31 cellular contexts compared by ENCODE assay signal in genomic region chr4:80767944-80768343, GRCh38.
DNase-seq lines count a peak whose midpoint lies in the region; ATAC-seq and TF ChIP-seq lines count a peak whose summit lies in the region.
"Had no signal": no experiment of that assay in that cellular context is flagged by ENCODE, and none has a peak within 500 bp of the region (broad histone marks: within the 10 kb centered on the region; RNA-seq: fewer than 3 reads in every experiment).

No MANE protein-coding gene starts in this region.

- CTCF ChIA-PET in PC-3 (lab: Charles Lee), result no interaction called here

- no peak for TF ChIP-seq EP300 in esophagus muscularis mucosa (IDR thresholded peaks at IDR 0.05)

- POLR2A ChIA-PET in PC-3 (lab: Charles Lee; ENCODE audit: unreplicated experiment), result no interaction called here

- H3K4me1 Mint-ChIP-seq in HFFc6 (ENCODE audit: low read depth), result peaks cover 16% of the 10 kb centered on the region
- H3K4me1 Mint-ChIP-seq: central memory CD8-positive, alpha-beta T cell; endodermal cell had no signal

- H3K4me2 ChIP-seq in PC-3 (ENCODE audit: low read length), result no peak overlapping the region
- H3K4me2 ChIP-seq: hepatocyte had no signal

- BruUV-seq in PC-3 (replicated peaks; lab: Mats Ljungman, UMichigan), result no TSS peak

- no peaks in the 10 kb centered on the region for H3K9me3 ChIP-seq in PC-3 (ENCODE audit: low read length)
- no peaks in the 10 kb centered on the region for H3K9me3 ChIP-seq in esophagus muscularis mucosa
- H3K9me3 ChIP-seq: ascending aorta, lower lobe of right lung, prostate gland, sigmoid colon, transverse colon had no signal

- H3K36me3 Mint-ChIP-seq in HFFc6 (ENCODE audit: low read depth), result peaks cover 18% of the 10 kb centered on the region
- H3K36me3 Mint-ChIP-seq: activated naive CD8-positive, alpha-beta T cell treated with anti-CD3 and anti-CD28 coated beads for 36 hours had no signal

- no peak overlapping the region for H3K27ac Mint-ChIP-seq in HFFc6
- H3K27ac Mint-ChIP-seq: activated naive CD8-positive, alpha-beta T cell treated with anti-CD3 and anti-CD28 coated beads for 36 hours; dendritic cell treated with granulocyte-macrophage colony-stimulating factor and Interleukin-4, amounts not matched to agents 40 ng/mL and 50 ng/mL, for 4 days; endodermal cell; naive thymus-derived CD8-positive, alpha-beta T cell had no signal

- H3F3A ChIP-seq in PC-3 (ENCODE audit: low read length, unreplicated experiment), result no peaks in the 10 kb centered on the region

- TF ChIP-seq POLR2A in esophagus muscularis mucosa (IDR thresholded peaks at IDR 0.05; ENCODE audit: low read depth), result no peak

- WGBS in esophagus muscularis mucosa, result 54% methylated on average over 2 of the region's 2 CpGs

- H3K4me1 ChIP-seq in PC-3 (ENCODE audit: insufficient read depth, low read length) (peaks cover 14% of the 10 kb centered on the region; the same call in 1 of the 2 replicates), esophagus muscularis mucosa (peaks cover 0 to 6% (median 3%) of the 10 kb centered on the region in 4 donors)
- H3K4me1 ChIP-seq: ascending aorta, esophagus squamous epithelium, lower lobe of right lung, prostate gland, sigmoid colon, transverse colon had no signal

- H3K27ac ChIP-seq in PC-3 (ENCODE audit: low read length) (no peak overlapping the region), esophagus muscularis mucosa (replicated peaks in 1 of 4) (no peak overlapping the region)
- H3K27ac ChIP-seq: ascending aorta, esophagus squamous epithelium, hepatocyte, lower lobe of right lung, prostate gland, sigmoid colon, transverse colon had no signal

- H3K27me3 ChIP-seq in PC-3 (ENCODE audit: low read length), result no peaks in the 10 kb centered on the region
- H3K27me3 ChIP-seq in esophagus muscularis mucosa, result no peaks in the 10 kb centered on the region
- H3K27me3 ChIP-seq: ascending aorta, esophagus squamous epithelium, hepatocyte, sigmoid colon, transverse colon had no signal

- no peaks in the 10 kb centered on the region for H3K9me2 ChIP-seq in PC-3 (replicated peaks; ENCODE audit: low read length)

- no peaks in the 10 kb centered on the region for H3K36me3 ChIP-seq in PC-3 (ENCODE audit: low read depth, low read length)
- H3K36me3 ChIP-seq in esophagus muscularis mucosa, result no peaks in the 10 kb centered on the region
- H3K36me3 ChIP-seq: ascending aorta, esophagus squamous epithelium, lower lobe of right lung, prostate gland, sigmoid colon, transverse colon had no signal

- DNase-seq in HFFc6 (peak; percentile 32), PC-3 (peak; percentile 61), epithelial cell of esophagus (ENCODE audit: low read depth) (peak; percentile 66), renal cortical epithelial cell (ENCODE audit: low read depth) (peak; percentile 51), esophagus muscularis mucosa (ENCODE audit: extremely low spot score) (no peak)
- DNase-seq: activated CD4-positive, alpha-beta T cell treated with anti-CD3 and anti-CD28 coated beads for 48 hours; activated naive CD8-positive, alpha-beta T cell treated with anti-CD3 and anti-CD28 coated beads for 36 hours; activated T-cell treated with anti-CD3 and anti-CD28 coated beads for 4 hours; C1 segment of cervical spinal cord; DMS153; endodermal cell; esophagus squamous epithelium; lower lobe of right lung; MM.1S; naive thymus-derived CD8-positive, alpha-beta T cell; NCI-H2029 treated with DMSO at 0.1 percent for 48 hours; NCI-H526 treated with DMSO at 0.1 percent for 48 hours; nucleus accumbens; sigmoid colon; stimulated activated CD4-positive, alpha-beta T cell treated with anti-CD3 and anti-CD28 coated beads, Interleukin-4, amount 100 ng/mL, for 24 hours; T1000; transverse colon had no signal

- no peak for TF ChIP-seq CTCF in HFFc6 (IDR thresholded peaks at IDR 0.05)
- no peak for TF ChIP-seq CTCF in PC-3 (conservative IDR thresholded peaks at IDR 0.05; ENCODE audit: low read depth, low read length)
- no peak for TF ChIP-seq CTCF in epithelial cell of esophagus (IDR thresholded peaks at IDR 0.05; ENCODE audit: insufficient read depth, low read depth, low read length, missing control alignments)
- no peak for TF ChIP-seq CTCF in esophagus muscularis mucosa (IDR thresholded peaks at IDR 0.05)

- H3K27me3 Mint-ChIP-seq in HFFc6 (ENCODE audit: insufficient read depth), result peaks cover 3% of the 10 kb centered on the region; the same call in 1 of the 2 replicates
- H3K27me3 Mint-ChIP-seq: activated naive CD8-positive, alpha-beta T cell treated with anti-CD3 and anti-CD28 coated beads for 36 hours; central memory CD8-positive, alpha-beta T cell; dendritic cell treated with granulocyte-macrophage colony-stimulating factor and Interleukin-4, amounts not matched to agents 40 ng/mL and 50 ng/mL, for 4 days; naive thymus-derived CD8-positive, alpha-beta T cell had no signal

- H3K79me2 ChIP-seq in PC-3 (ENCODE audit: low read length), result no peaks in the 10 kb centered on the region
- H3K79me2 ChIP-seq: hepatocyte had no signal

- no peaks in the 10 kb centered on the region for H4K20me1 ChIP-seq in PC-3 (ENCODE audit: low read length)

- no peak overlapping the region for H3K4me3 ChIP-seq in PC-3 (ENCODE audit: low read length)
- H3K4me3 ChIP-seq in epithelial cell of esophagus (ENCODE audit: low read length), result no peak overlapping the region
- no peak overlapping the region for H3K4me3 ChIP-seq in esophagus muscularis mucosa
- H3K4me3 ChIP-seq: ascending aorta, esophagus squamous epithelium, hepatocyte, K562, lower lobe of right lung, prostate gland, sigmoid colon, transverse colon had no signal

- peaks cover 6% of the 10 kb centered on the region for H3K9me3 Mint-ChIP-seq in HFFc6
- H3K9me3 Mint-ChIP-seq: central memory CD8-positive, alpha-beta T cell had no signal

- intact Hi-C loops in PC-3 (cut with micrococcal nuclease), result no loop called here
- intact Hi-C loops in esophagus muscularis mucosa (cut with DNase I), result no loop called here

- no peak overlapping the region for H3K9ac ChIP-seq in PC-3 (ENCODE audit: low read length)

- H2AFZ ChIP-seq in PC-3 (ENCODE audit: low read length), result no peak overlapping the region
- H2AFZ ChIP-seq: hepatocyte had no signal

- H3K4me3 Mint-ChIP-seq in HFFc6, result no peak overlapping the region
- H3K4me3 Mint-ChIP-seq: activated naive CD8-positive, alpha-beta T cell treated with anti-CD3 and anti-CD28 coated beads for 36 hours; central memory CD8-positive, alpha-beta T cell; dendritic cell treated with granulocyte-macrophage colony-stimulating factor and Interleukin-4, amounts not matched to agents 40 ng/mL and 50 ng/mL, for 4 days; endodermal cell; naive thymus-derived CD8-positive, alpha-beta T cell had no signal

- ATAC-seq in PC-3 (peak; percentile 81), GM18502 (IDR thresholded peaks at IDR 0.05; ENCODE audit: poor library complexity, unreplicated experiment) (no peak), GM21390 (IDR thresholded peaks at IDR 0.05; ENCODE audit: unreplicated experiment) (no peak)
- ATAC-seq: K562; lower lobe of right lung; naive thymus-derived CD8-positive, alpha-beta T cell; Panc1 had no signal
